In genomic region chr2:205930209-205930608, GRCh38 we compare ENCODE assay signal across 2 cellular contexts.
A peak's percentile ranks its signal among the peaks of the same experiment; 100 is the strongest.
TF ChIP-seq lines count a peak whose summit lies in the region.

No MANE protein-coding gene starts in this region.

TF ChIP-seq in endothelial cell of umbilical vein, 7 proteins besides CTCF, POLR2A, EP300 and RAD21 (continued from another document):
- TF ChIP-seq JUN (IDR thresholded peaks at IDR 0.05; ENCODE audit: borderline replicate concordance, insufficient read depth, insufficient read length, low read depth) (peak; percentile 75), MAX (IDR thresholded peaks at IDR 0.05; ENCODE audit: insufficient read depth, insufficient read length) (no peak), FOS (IDR thresholded peaks at IDR 0.05; ENCODE audit: borderline replicate concordance, insufficient read depth, low read length) (peak; percentile 64), EZH2 (IDR thresholded peaks at IDR 0.05; ENCODE audit: borderline replicate concordance, low read depth, low read length, severe bottlenecking) (no peak), GATA2 (IDR thresholded peaks at IDR 0.05; ENCODE audit: insufficient read depth, insufficient read length, low read depth, low read length) (peak; percentile 66), MYC (IDR thresholded peaks at IDR 0.05; ENCODE audit: low read depth, low read length) (no peak)

TF ChIP-seq in SK-N-SH, 30 proteins besides CTCF, POLR2A, EP300 and RAD21 (continued from another document):
- TF ChIP-seq GABPA (IDR thresholded peaks at IDR 0.05; ENCODE audit: low read depth): no peak
